16 cellular contexts compared by ENCODE assay signal in the genomic region with DNA sequence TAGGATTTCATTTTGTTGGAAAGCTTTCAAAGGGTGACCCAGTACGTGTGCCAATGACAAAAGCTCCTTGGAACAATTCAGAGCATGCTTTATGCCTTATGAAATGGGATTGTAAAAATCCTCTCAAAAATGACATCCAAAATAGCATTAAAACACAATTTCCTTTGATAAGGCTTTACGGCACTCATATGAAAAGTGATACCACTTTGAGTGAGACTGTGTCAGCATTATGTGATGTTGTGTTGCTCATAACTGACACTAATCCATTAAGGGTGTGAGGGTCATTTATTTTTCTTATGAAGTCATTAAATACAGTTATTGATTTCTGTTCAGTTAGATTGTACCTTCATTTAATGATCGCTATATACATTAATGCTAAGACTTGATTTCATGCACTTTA.
"Had no signal": no experiment of that assay in that cellular context is flagged by ENCODE, and none has a peak within 500 bp of the region (broad histone marks: within the 10 kb centered on the region; RNA-seq: fewer than 3 reads in every experiment).

No MANE protein-coding gene starts in this region.

- H3K4me1 ChIP-seq: colonic mucosa had no signal

- H3K27me3 ChIP-seq: colonic mucosa, heart left ventricle, ovary, right atrium auricular region, sigmoid colon had no signal

- H3K36me3 ChIP-seq: colonic mucosa, heart left ventricle, ovary, right atrium auricular region, sigmoid colon had no signal

- H3K27ac ChIP-seq: colonic mucosa, heart left ventricle, ovary, right atrium auricular region, skin epidermis had no signal

- H3K9me3 ChIP-seq: colonic mucosa, heart left ventricle, mucosa of descending colon, ovary, right atrium auricular region, sigmoid colon had no signal

- H3K4me3 ChIP-seq: colonic mucosa, mucosa of descending colon, ovary, right atrium auricular region, skin epidermis had no signal

- DNase-seq: colonic mucosa; dermis blood vessel endothelial cell; endodermal cell; foreskin melanocyte; heart left ventricle; hippocampal formation; mucosa of descending colon; natural killer cell; ovary; sigmoid colon; stimulated activated CD4-positive, alpha-beta T cell treated with anti-CD3 and anti-CD28 coated beads, Interleukin-2, amount 100 ng/mL, for 24 hours; stimulated activated CD4-positive, alpha-beta T cell treated with anti-CD3 and anti-CD28 coated beads, Interleukin-4, amount 100 ng/mL, for 4 hours; stimulated activated naive B cell treated with anti-CD40 and anti-IgM and Interleukin-4, amounts not matched to agents 10 μg/mL and 1 μg/mL and 100 μg/mL, for 72 hours; stimulated activated naive CD8-positive, alpha-beta T cell treated with anti-CD3 and anti-CD28 coated beads, Interleukin-15, amount 100 ng/mL, for 72 hours had no signal

- ATAC-seq: heart left ventricle; mucosa of descending colon; natural killer cell; stimulated activated naive B cell treated with anti-CD40 and anti-IgM and Interleukin-4, amounts not matched to agents 10 μg/mL and 1 μg/mL and 100 μg/mL, for 72 hours; stimulated activated naive CD8-positive, alpha-beta T cell treated with anti-CD3 and anti-CD28 coated beads, Interleukin-15, amount 100 ng/mL, for 72 hours had no signal
